22 cellular contexts compared by ENCODE assay signal in the genomic region with DNA sequence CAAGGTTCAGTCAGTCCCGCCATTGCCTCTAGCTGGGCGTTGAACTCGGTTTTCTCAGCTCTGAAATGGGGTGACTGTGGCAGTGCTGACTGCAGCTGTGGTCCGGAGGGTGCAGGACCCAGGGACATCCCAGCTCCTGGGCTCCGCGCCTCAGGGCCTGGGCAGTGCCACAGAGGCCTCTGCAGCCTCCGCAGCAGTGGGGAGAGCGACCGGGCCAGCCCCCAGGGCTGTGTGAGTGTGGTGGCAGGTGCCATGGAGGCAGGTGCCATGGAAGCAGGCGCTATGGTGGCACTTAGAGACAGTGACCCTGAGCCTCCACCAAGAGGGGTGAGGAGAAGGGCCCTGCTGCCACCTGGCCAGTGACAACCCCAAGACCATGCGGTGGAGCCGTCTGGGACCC. TPM values are rescaled to one million over a fixed set of nuclear protein-coding genes. Genes with fewer than 3 reads are reported as not detected.
DNase-seq lines count a peak whose midpoint lies in the region; ATAC-seq, FAIRE-seq and TF ChIP-seq lines count a peak whose summit lies in the region.
"Had no signal": no experiment of that assay in that cellular context is flagged by ENCODE, and none has a peak within 500 bp of the region (broad histone marks: within the 10 kb centered on the region; RNA-seq: fewer than 3 reads in every experiment).

No MANE protein-coding gene starts in this region.

- no peaks in the 10 kb centered on the region for H3K79me2 ChIP-seq in HepG2 (ENCODE audit: insufficient read depth, low read length)
- H3K79me2 ChIP-seq in H1 (ENCODE audit: control insufficient read depth in 1 of 2, insufficient read depth in 2 of 2, low read length in 2 of 2) = no peaks in the 10 kb centered on the region

- intact Hi-C loops in HepG2 (cut with micrococcal nuclease; ENCODE audit: unreplicated experiment) (no loop called here), right lobe of liver (cut with DNase I) (no loop called here), gastrocnemius medialis (cut with DNase I; ENCODE audit: low total_unique reads) (no loop called here)

- H4K91ac ChIP-seq in H1 (replicated peaks; ENCODE audit: insufficient read length, low read length) = no peak overlapping the region
- no peak overlapping the region for H4K91ac ChIP-seq in neuronal stem cell (ENCODE audit: low read depth, low read length, poor library complexity)

- no peak overlapping the region for H3K27ac ChIP-seq in HepG2 (ENCODE audit: extremely low read length, insufficient read depth, low read length)
- no peak overlapping the region for H3K27ac ChIP-seq in right lobe of liver
- no peak overlapping the region; the same call in 1 of the 2 replicates for H3K27ac ChIP-seq in H1 (ENCODE audit: low read depth, low read length)
- no peak overlapping the region for H3K27ac ChIP-seq in neuronal stem cell (replicated peaks; ENCODE audit: low read length)
- H3K27ac ChIP-seq in gastrocnemius medialis = no peak overlapping the region
- H3K27ac ChIP-seq: 22Rv1; BLaER1 treated with 17β-estradiol and CSF1 and Interleukin-3, amounts not matched to agents 10 nM and 100 nM; C4-2B had no signal

- no peaks in the 10 kb centered on the region for H3K36me3 ChIP-seq in HepG2 (replicated peaks in 1 of 2; ENCODE audit: control insufficient read depth in 1 of 2, insufficient read depth in 2 of 2, low read length in 2 of 2)
- H3K36me3 ChIP-seq in right lobe of liver = no peaks in the 10 kb centered on the region
- no peaks in the 10 kb centered on the region; a peak in 1 of 8 replicates for H3K36me3 ChIP-seq in H1 (ENCODE audit: control insufficient read depth in 2 of 4, insufficient read depth in 4 of 4, low read length in 3 of 4)
- no peaks in the 10 kb centered on the region for H3K36me3 ChIP-seq in neuronal stem cell (replicated peaks in 1 of 2; ENCODE audit: control insufficient read depth in 2 of 2, insufficient read depth in 2 of 2, low read length in 2 of 2)
- no peaks in the 10 kb centered on the region for H3K36me3 ChIP-seq in gastrocnemius medialis
- H3K36me3 ChIP-seq: BLaER1 treated with 17β-estradiol and CSF1 and Interleukin-3, amounts not matched to agents 10 nM and 100 nM had no signal

- TF ChIP-seq POLR2A in HepG2 (IDR thresholded peaks at IDR 0.05; ENCODE audit: insufficient read depth in 1 of 2, low read depth in 2 of 2, low read length in 2 of 2) = no peak
- TF ChIP-seq POLR2A in right lobe of liver (IDR thresholded peaks at IDR 0.05) = no peak
- TF ChIP-seq POLR2A in H1 (IDR thresholded peaks at IDR 0.05; ENCODE audit: control extremely low read depth in 1 of 2, low read depth in 2 of 2, low read length in 2 of 2) = no peak
- TF ChIP-seq POLR2A in gastrocnemius medialis (IDR thresholded peaks at IDR 0.05) = no peak

- no peak overlapping the region for H4K5ac ChIP-seq in H1 (ENCODE audit: insufficient read length, low read depth, low read length)

- H3K4me1 ChIP-seq in HepG2 (ENCODE audit: insufficient read depth, low read length) (no peaks in the 10 kb centered on the region), right lobe of liver (no peaks in the 10 kb centered on the region), H1 (replicated peaks in 1 of 4; ENCODE audit: control insufficient read depth in 3 of 4, insufficient read depth in 4 of 4, low read length in 3 of 4) (no peaks in the 10 kb centered on the region; a peak in 1 of 7 replicates), neuronal stem cell (ENCODE audit: control insufficient read depth in 2 of 2, insufficient read depth in 1 of 2, low read depth in 1 of 2, low read length in 2 of 2) (no peaks in the 10 kb centered on the region), gastrocnemius medialis (no peaks in the 10 kb centered on the region)
- H3K4me1 ChIP-seq: A549 had no signal

- H4K20me1 ChIP-seq in HepG2 (ENCODE audit: insufficient read depth, low read length) = no peaks in the 10 kb centered on the region; the same call in 1 of the 2 replicates
- peaks cover 0 to 1% of the 10 kb centered on the region in 2 experiments for H4K20me1 ChIP-seq in H1 (replicated peaks in 1 of 2; ENCODE audit: control insufficient read depth in 1 of 2, insufficient read depth in 2 of 2, low read length in 2 of 2)

- BruUV-seq in HepG2 (replicated peaks; lab: Mats Ljungman, UMichigan) = no TSS peak

- H3K14ac ChIP-seq in H1 (ENCODE audit: insufficient read length) = no peak overlapping the region
- peak overlapping the region; percentile 12 for H3K14ac ChIP-seq in neuronal stem cell (ENCODE audit: low read length)

- no peak overlapping the region for H3K56ac ChIP-seq in H1 (replicated peaks; ENCODE audit: insufficient read length, low read depth, low read length)

- no peak overlapping the region for H2AK5ac ChIP-seq in H1 (ENCODE audit: low read depth, low read length)
- H2AK5ac ChIP-seq in neuronal stem cell (ENCODE audit: low read depth, low read length) = peak overlapping the region; percentile 65

- H3K4me3 ChIP-seq in HepG2 (replicated peaks in 1 of 3; ENCODE audit: insufficient read depth in 1 of 3, low read depth in 2 of 3, low read length in 3 of 3) = no peak overlapping the region
- no peak overlapping the region for H3K4me3 ChIP-seq in right lobe of liver
- H3K4me3 ChIP-seq in H1 (ENCODE audit: extremely low read depth in 1 of 4, insufficient read depth in 2 of 4, low read depth in 3 of 4, low read length in 4 of 4) = no peak overlapping the region
- no peak overlapping the region for H3K4me3 ChIP-seq in neuronal stem cell (ENCODE audit: low read length in 2 of 2)
- H3K4me3 ChIP-seq in gastrocnemius medialis = no peak overlapping the region
- H3K4me3 ChIP-seq: A549; BLaER1 treated with 17β-estradiol and CSF1 and Interleukin-3, amounts not matched to agents 10 nM and 100 nM had no signal

- H3K9ac ChIP-seq in HepG2 (ENCODE audit: insufficient read depth, low read depth, low read length) (no peak overlapping the region), H1 (replicated peaks in 1 of 4; ENCODE audit: extremely low read depth in 1 of 4, low read depth in 3 of 4, low read length in 3 of 4) (no peak overlapping the region; a peak in 1 of 7 replicates), neuronal stem cell (ENCODE audit: low read depth, low read length, poor library complexity) (no peak overlapping the region)

- H3K18ac ChIP-seq in H1 (ENCODE audit: extremely low read depth, low read length) (no peak overlapping the region), neuronal stem cell (ENCODE audit: low read length) (peak overlapping the region; percentile 58)

- TF ChIP-seq EP300 in HepG2 (IDR thresholded peaks at IDR 0.05; ENCODE audit: low read depth in 2 of 2, low read length in 2 of 2) (no peak), HepG2 (CRISPR knock-in tag; IDR thresholded peaks at IDR 0.05; ENCODE audit: borderline replicate concordance) (no peak), H1 (IDR thresholded peaks at IDR 0.05; ENCODE audit: borderline replicate concordance in 1 of 2, low read depth in 2 of 2, low read length in 2 of 2) (no peak)

- H3K4ac ChIP-seq in H1 (replicated peaks; ENCODE audit: insufficient read length, low read depth, low read length) = no peak overlapping the region
- H3K4ac ChIP-seq in neuronal stem cell (ENCODE audit: low read length) = no peak overlapping the region

- H3K9me3 ChIP-seq in HepG2 (ENCODE audit: low read length) (no peaks in the 10 kb centered on the region), right lobe of liver (no peaks in the 10 kb centered on the region), H1 (ENCODE audit: insufficient read depth in 2 of 2, low read depth in 1 of 2, low read length in 1 of 2) (no peaks in the 10 kb centered on the region), neuronal stem cell (replicated peaks in 1 of 2; ENCODE audit: control insufficient read depth in 2 of 2, insufficient read depth in 1 of 2, low read depth in 1 of 2, low read length in 2 of 2) (no peaks in the 10 kb centered on the region), gastrocnemius medialis (no peaks in the 10 kb centered on the region)
- H3K9me3 ChIP-seq: A549; BLaER1 treated with 17β-estradiol and CSF1 and Interleukin-3, amounts not matched to agents 10 nM and 100 nM had no signal

- H3K4me2 ChIP-seq in HepG2 (ENCODE audit: low read depth, low read length) (no peak overlapping the region), H1 (ENCODE audit: insufficient read depth in 1 of 2, low read depth in 2 of 2, low read length in 2 of 2) (no peak overlapping the region), neuronal stem cell (ENCODE audit: insufficient read depth, low read length, poor library complexity, severe bottlenecking) (no peak overlapping the region)
- H3K4me2 ChIP-seq: A549; BLaER1 treated with 17β-estradiol and CSF1 and Interleukin-3, amounts not matched to agents 10 nM and 100 nM had no signal

- H3K79me1 ChIP-seq in H1 (ENCODE audit: low read depth, low read length) (no peaks in the 10 kb centered on the region), neuronal stem cell (ENCODE audit: low read depth, low read length) (peaks cover 2% of the 10 kb centered on the region)

- POLR2A ChIA-PET in HepG2 (lab: Yijun Ruan, JAX) (no interaction called here), H1 (lab: Charles Lee; ENCODE audit: partially characterized antibody) (no interaction called here)

- DNase-seq in HepG2 (ENCODE audit: low spot score) = no peak
- DNase-seq in right lobe of liver = no peak
- no peak for DNase-seq in H1 (ENCODE audit: low read depth in 1 of 2, low spot score in 2 of 2)
- no peak for DNase-seq in neuronal stem cell (ENCODE audit: low spot score)
- no peak for DNase-seq in gastrocnemius medialis
- no peak for DNase-seq in CD1c-positive myeloid dendritic cell (ENCODE audit: extremely low spot score)
- DNase-seq: AML-193; CD4-positive, CD25-positive, alpha-beta regulatory T cell; CD8-positive, alpha-beta memory T cell; COR-L47; DMS 273 treated with DMSO at 0.1 percent for 48 hours; DMS153; DMS53; DMS79; DND-41; EL; GDM1 had no signal

- no peak overlapping the region for H2BK20ac ChIP-seq in H1 (ENCODE audit: low read length)

- no peak overlapping the region for H2BK15ac ChIP-seq in H1 (ENCODE audit: low read length)
- no peak overlapping the region for H2BK15ac ChIP-seq in neuronal stem cell (ENCODE audit: low read length)

- TF ChIP-seq CTCF in HepG2 (CRISPR knock-in tag; IDR thresholded peaks at IDR 0.05) (no peak), right lobe of liver (IDR thresholded peaks at IDR 0.05) (no peak), H1 (IDR thresholded peaks at IDR 0.05; ENCODE audit: control extremely low read depth in 1 of 3, insufficient read depth in 1 of 3, low read depth in 1 of 3, low read length in 3 of 3) (no peak), gastrocnemius medialis (IDR thresholded peaks at IDR 0.05 in 4 of 5, conservative IDR thresholded peaks at IDR 0.05 in 1 of 5) (no peak)

- TF ChIP-seq RAD21 in HepG2 (CRISPR knock-in tag; IDR thresholded peaks at IDR 0.05) (no peak), H1 (IDR thresholded peaks at IDR 0.05 in 1 of 2, conservative IDR thresholded peaks at IDR 0.05 in 1 of 2; ENCODE audit: low read depth in 2 of 2, low read length in 2 of 2) (no peak)

- FAIRE-seq in HepG2 (lab: Jason Lieb, UNC) (no peak), H1 (lab: Jason Lieb, UNC) (no peak)
- FAIRE-seq: A549, GM12891 had no signal

- H3K27me3 ChIP-seq in HepG2 (ENCODE audit: control insufficient read depth in 1 of 2, insufficient read depth in 2 of 2, low read length in 2 of 2) = peaks cover 26 to 73% of the 10 kb centered on the region in 2 experiments
- no peaks in the 10 kb centered on the region for H3K27me3 ChIP-seq in right lobe of liver
- H3K27me3 ChIP-seq in H1 (replicated peaks in 1 of 4; ENCODE audit: control insufficient read depth in 3 of 4, extremely low read depth in 1 of 4, insufficient read depth in 3 of 4, low read length in 3 of 4) = no peaks in the 10 kb centered on the region
- peaks cover 0 to 17% (median 0%) of the 10 kb centered on the region in 3 experiments for H3K27me3 ChIP-seq in neuronal stem cell (ENCODE audit: control insufficient read depth in 3 of 3, insufficient read depth in 3 of 3, low read depth in 1 of 3, low read length in 3 of 3)
- H3K27me3 ChIP-seq in gastrocnemius medialis = peaks cover 0 to 1% (median 0%) of the 10 kb centered on the region in 3 donors
- H3K27me3 ChIP-seq: BLaER1 treated with 17β-estradiol and CSF1 and Interleukin-3, amounts not matched to agents 10 nM and 100 nM had no signal

- in situ Hi-C loops in HepG2 (cut with HindIII; ENCODE audit: extremely low pct_ligation_motif_present, low pct_unique_long_range_greater_than_20kb) (no loop called here), gastrocnemius medialis (cut with MboI; ENCODE audit: low sequenced_read_pairs in 4 of 4) (loop anchor here in 2 of 4 donors (25.0 kb wide), 1 partner anchor 226 kb away; no protein-coding TSS in a partner anchor)

- 42% methylated on average over 10 of the region's 12 CpGs for WGBS in HepG2 (ENCODE audit: low lambda C conversion rate)
- no CpG with 5 or more reads among the region's 12 CpGs for WGBS in right lobe of liver (ENCODE audit: insufficient coverage, low coverage, low lambda C conversion rate, missing lambda C conversion rate)
- WGBS in H1 (ENCODE audit: extremely low coverage in 1 of 2, insufficient coverage in 1 of 2, insufficient read length in 1 of 2, insufficient replicate concordance in 2 of 2, low coverage in 1 of 2, low lambda C conversion rate in 2 of 2, missing lambda C conversion rate in 1 of 2), 2 experiments = 88% methylated on average over 12 of the region's 12 CpGs; no CpG with 5 or more reads in 1 of the 2 experiments
- no CpG with 5 or more reads among the region's 12 CpGs for WGBS in neuronal stem cell (ENCODE audit: extremely low coverage in 2 of 2, insufficient read length in 2 of 2, insufficient replicate concordance in 1 of 2), 2 donors

- ATAC-seq in HepG2 (peak; percentile 5; the same call in 1 of the 3 replicates), right lobe of liver (no peak), gastrocnemius medialis (no peak)

- no peaks in the 10 kb centered on the region for H3K23me2 ChIP-seq in H1 (ENCODE audit: low read depth, low read length)

- H2BK12ac ChIP-seq in H1 (ENCODE audit: low read depth, low read length) (no peak overlapping the region), neuronal stem cell (ENCODE audit: low read length) (peak overlapping the region; percentile 41)

- no peak overlapping the region for H3K23ac ChIP-seq in H1 (ENCODE audit: insufficient read length)
- H3K23ac ChIP-seq in neuronal stem cell (ENCODE audit: low read depth, low read length, poor library complexity) = no peak overlapping the region

- H2AFZ ChIP-seq in HepG2 (ENCODE audit: low read length) (no peak overlapping the region), H1 (ENCODE audit: low read length) (no peak overlapping the region), neuronal stem cell (ENCODE audit: low read length) (no peak overlapping the region)

- peak overlapping the region; percentile 35 for H4K8ac ChIP-seq in H1 (ENCODE audit: extremely low read depth, insufficient read depth, low read length)
- no peak overlapping the region for H4K8ac ChIP-seq in neuronal stem cell (ENCODE audit: low read depth, low read length)

- no peak overlapping the region for H2BK120ac ChIP-seq in H1 (replicated peaks; ENCODE audit: low read depth, low read length)
- H2BK120ac ChIP-seq in neuronal stem cell (ENCODE audit: low read depth, low read length) = no peak overlapping the region

- CTCF ChIA-PET in HepG2 (lab: Yijun Ruan, JAX; ENCODE audit: low intra/inter-chr PET ratio, low total read pairs) = no interaction called here
- CTCF ChIA-PET in H1 (lab: Charles Lee; ENCODE audit: partially characterized antibody) = interaction anchor here (1.1 kb wide), 1 partner anchor 14 kb away, joined by 4 read pairs; no protein-coding TSS in a partner anchor

- H2BK5ac ChIP-seq in H1 (ENCODE audit: low read depth, low read length) = no peak overlapping the region
- no peak overlapping the region for H2BK5ac ChIP-seq in neuronal stem cell (ENCODE audit: low read length)

RNA-seq across cellular contexts. Expression of gene ZNF469, which starts 30.9 kb away (rescaled TPM):
- not detected in 2 replicates for total RNA-seq in HepG2 (2016; rRNA removed; fragmentation: Illumina TruSeq; extraction: Trizol)
- not detected in 2 replicates for total RNA-seq in HepG2 (2016; cell fraction: cytosol; rRNA removed; fragmentation: Illumina TruSeq; extraction: Trizol; ENCODE audit: low read depth)
- not detected in 2 replicates for total RNA-seq in HepG2 (2016; cell fraction: insoluble cytoplasmic fraction; rRNA removed; fragmentation: Illumina TruSeq; extraction: Trizol)
- not detected in 2 replicates for total RNA-seq in HepG2 (2016; cell fraction: membrane; rRNA removed; fragmentation: Illumina TruSeq; extraction: Trizol)
- total RNA-seq in HepG2 (2016; cell fraction: nucleus; rRNA removed; fragmentation: Illumina TruSeq; extraction: Trizol) = not detected in 2 replicates
- not detected in 2 replicates for polyA plus RNA-seq in HepG2 (2011; rRNA removed)
- polyA plus RNA-seq in HepG2 (2011; cell fraction: cytosol; rRNA removed) = not detected in 2 replicates
- polyA plus RNA-seq in HepG2 (2011; cell fraction: nucleus; rRNA removed) = 0.02 TPM in 1 of 2 replicates, not detected in the other
- polyA plus RNA-seq in HepG2 (2012) = not detected in 2 replicates
- polyA plus RNA-seq in HepG2 (2016; cell fraction: cytosol; fragmentation: Illumina TruSeq; extraction: Trizol; ENCODE audit: low read depth) = not detected in 2 replicates
- not detected in 2 replicates for polyA plus RNA-seq in HepG2 (2016; cell fraction: insoluble cytoplasmic fraction; fragmentation: Illumina TruSeq; extraction: Trizol; ENCODE audit: low read depth)
- polyA plus RNA-seq in HepG2 (2016; cell fraction: membrane; fragmentation: Illumina TruSeq; extraction: Trizol; ENCODE audit: low read depth) = not detected in 2 replicates
- polyA plus RNA-seq in HepG2 (2016; cell fraction: nucleus; fragmentation: Illumina TruSeq; extraction: Trizol; ENCODE audit: insufficient read depth, low read depth) = not detected in 2 replicates
- not detected in 2 replicates for polyA minus RNA-seq in HepG2 (2011; rRNA and poly(A)+ RNA removed; ENCODE audit: low replicate concordance)
- polyA minus RNA-seq in HepG2 (2011; cell fraction: cytosol; rRNA and poly(A)+ RNA removed) = not detected in 2 replicates
- not detected in 2 replicates for polyA minus RNA-seq in HepG2 (2011; cell fraction: nucleus; rRNA and poly(A)+ RNA removed)
- total RNA-seq in right lobe of liver = 1 to 10 TPM in 2 of 6 experiments, under 1 TPM in 4; 0.22 to 1.3 (median 0.37) TPM
- 1.8 and 2.0 TPM in 2 replicates for total RNA-seq in H1 (2021; fragmentation: NEBNext Ultra II Directional; extraction: Animal tissue kit (Norgen Biotek cat#: 25700))
- polyA plus RNA-seq in H1 (2011; rRNA removed) = 0.30 and 0.53 TPM in 2 replicates
- 0.23 TPM for polyA plus RNA-seq in H1 (2011; cell fraction: cytosol; rRNA removed)
- polyA plus RNA-seq in H1 (2011; cell fraction: nucleus; rRNA removed) = 1.1 TPM
- polyA plus RNA-seq in H1 (2012, experiment 1 of 2) = 0.54 to 0.96 TPM (median 0.90 TPM) in 4 replicates
- 0.63 TPM for polyA plus RNA-seq in H1 (2012, experiment 2 of 2)
- polyA plus RNA-seq in H1 (2013, experiment 1 of 2) = 0.45 TPM
- polyA plus RNA-seq in H1 (2013, experiment 2 of 2) = 0.42 TPM
- polyA minus RNA-seq in H1 (2011; rRNA and poly(A)+ RNA removed) = 0.32 and 0.41 TPM in 2 replicates
- polyA minus RNA-seq in H1 (2011; cell fraction: cytosol; rRNA and poly(A)+ RNA removed) = 1.1 TPM
- polyA minus RNA-seq in H1 (2011; cell fraction: nucleus; rRNA and poly(A)+ RNA removed) = 1.5 TPM
- polyA plus RNA-seq in neuronal stem cell (2013, experiment 1 of 2) = 0.26 TPM
- 0.29 TPM for polyA plus RNA-seq in neuronal stem cell (2013, experiment 2 of 2)
- under 1 TPM; 0.03 to 0.16 (median 0.07) TPM for total RNA-seq in gastrocnemius medialis

RNA-seq across cellular contexts. Expression of gene ZFPM1, which starts 39.4 kb away (rescaled TPM):
- total RNA-seq in HepG2 (2016; rRNA removed; fragmentation: Illumina TruSeq; extraction: Trizol) (3.4 and 3.8 TPM in 2 replicates), right lobe of liver (10 to 100 TPM in 2 of 6 experiments, 1 to 10 TPM in 4; 3.8 to 15.5 (median 8.3) TPM), gastrocnemius medialis (under 1 TPM; 0.31 to 0.71 (median 0.56) TPM)
- 0.81 and 2.1 TPM in 2 replicates for total RNA-seq in HepG2 (2016; cell fraction: cytosol; rRNA removed; fragmentation: Illumina TruSeq; extraction: Trizol; ENCODE audit: low read depth)
- 3.4 and 3.9 TPM in 2 replicates for total RNA-seq in HepG2 (2016; cell fraction: insoluble cytoplasmic fraction; rRNA removed; fragmentation: Illumina TruSeq; extraction: Trizol)
- total RNA-seq in HepG2 (2016; cell fraction: membrane; rRNA removed; fragmentation: Illumina TruSeq; extraction: Trizol) = 3.4 and 4.3 TPM in 2 replicates
- 3.4 and 6.6 TPM in 2 replicates for total RNA-seq in HepG2 (2016; cell fraction: nucleus; rRNA removed; fragmentation: Illumina TruSeq; extraction: Trizol)
- polyA plus RNA-seq in HepG2 (2011; rRNA removed) (1.3 and 1.7 TPM in 2 replicates), H1 (2011; rRNA removed) (0.74 and 1.4 TPM in 2 replicates)
- 0.79 and 1.3 TPM in 2 replicates for polyA plus RNA-seq in HepG2 (2011; cell fraction: cytosol; rRNA removed)
- polyA plus RNA-seq in HepG2 (2011; cell fraction: nucleus; rRNA removed) = 7.1 and 7.6 TPM in 2 replicates
- 7.2 and 7.6 TPM in 2 replicates for polyA plus RNA-seq in HepG2 (2012)
- polyA plus RNA-seq in HepG2 (2016; cell fraction: cytosol; fragmentation: Illumina TruSeq; extraction: Trizol; ENCODE audit: low read depth) = 1.2 TPM in 2 replicates
- 3.7 and 8.7 TPM in 2 replicates for polyA plus RNA-seq in HepG2 (2016; cell fraction: insoluble cytoplasmic fraction; fragmentation: Illumina TruSeq; extraction: Trizol; ENCODE audit: low read depth)
- 2.7 and 4.8 TPM in 2 replicates for polyA plus RNA-seq in HepG2 (2016; cell fraction: membrane; fragmentation: Illumina TruSeq; extraction: Trizol; ENCODE audit: low read depth)
- 14.0 and 14.3 TPM in 2 replicates for polyA plus RNA-seq in HepG2 (2016; cell fraction: nucleus; fragmentation: Illumina TruSeq; extraction: Trizol; ENCODE audit: insufficient read depth, low read depth)
- 0.98 and 4.2 TPM in 2 replicates for polyA minus RNA-seq in HepG2 (2011; rRNA and poly(A)+ RNA removed; ENCODE audit: low replicate concordance)
- polyA minus RNA-seq in HepG2 (2011; cell fraction: cytosol; rRNA and poly(A)+ RNA removed) = 2.7 and 6.6 TPM in 2 replicates
- 5.0 and 7.5 TPM in 2 replicates for polyA minus RNA-seq in HepG2 (2011; cell fraction: nucleus; rRNA and poly(A)+ RNA removed)
- 3.4 and 4.8 TPM in 2 replicates for total RNA-seq in H1 (2021; fragmentation: NEBNext Ultra II Directional; extraction: Animal tissue kit (Norgen Biotek cat#: 25700))
- polyA plus RNA-seq in H1 (2011; cell fraction: cytosol; rRNA removed) = 1.1 TPM
- 3.6 TPM for polyA plus RNA-seq in H1 (2011; cell fraction: nucleus; rRNA removed)
- 1.5 to 3.3 TPM (median 1.9 TPM) in 4 replicates for polyA plus RNA-seq in H1 (2012, experiment 1 of 2)
- 1.00 TPM for polyA plus RNA-seq in H1 (2012, experiment 2 of 2)
- 3.1 TPM for polyA plus RNA-seq in H1 (2013, experiment 1 of 2)
- polyA plus RNA-seq in H1 (2013, experiment 2 of 2) = 2.9 TPM
- 0.29 and 0.57 TPM in 2 replicates for polyA minus RNA-seq in H1 (2011; rRNA and poly(A)+ RNA removed)
- polyA minus RNA-seq in H1 (2011; cell fraction: cytosol; rRNA and poly(A)+ RNA removed) = 2.8 TPM
- 3.3 TPM for polyA minus RNA-seq in H1 (2011; cell fraction: nucleus; rRNA and poly(A)+ RNA removed)
- 3.8 TPM for polyA plus RNA-seq in neuronal stem cell (2013, experiment 1 of 2)
- 4.0 TPM for polyA plus RNA-seq in neuronal stem cell (2013, experiment 2 of 2)
